Comparison of ENCODE assay signal across 15 cellular contexts in the genomic region with DNA sequence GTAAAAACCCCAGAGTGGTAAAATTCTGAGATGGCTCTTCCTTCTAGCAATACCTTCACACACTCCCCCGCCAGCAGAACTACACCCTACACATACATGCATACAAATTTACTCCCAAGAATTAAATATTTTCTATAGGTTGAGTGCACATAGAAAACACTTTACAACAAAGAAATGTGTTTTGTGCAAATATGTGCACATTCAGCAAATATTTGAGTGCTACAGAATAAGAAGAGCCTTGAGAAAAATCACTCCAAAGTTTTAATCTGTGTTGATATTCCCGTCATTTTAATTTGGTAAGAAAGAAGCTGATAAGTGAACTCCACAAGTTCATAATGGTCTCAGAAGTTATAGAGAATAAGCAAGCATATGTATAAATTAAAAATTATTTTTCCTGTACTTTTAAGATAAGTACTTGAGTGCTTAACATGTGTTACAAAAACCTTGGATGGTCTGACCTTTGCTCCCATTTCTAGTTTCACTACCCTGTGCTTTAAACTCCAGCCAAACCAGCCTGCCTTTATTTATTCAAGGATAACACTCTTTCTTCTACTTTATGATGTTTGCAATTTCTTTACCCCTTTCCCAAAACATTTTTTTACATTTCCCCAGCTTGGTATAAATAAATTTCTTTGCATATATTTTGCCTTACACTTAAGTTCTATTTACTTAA.
A peak's percentile ranks its signal among the peaks of the same experiment; 100 is the strongest.
DNase-seq lines count a peak whose midpoint lies in the region; ATAC-seq and TF ChIP-seq lines count a peak whose summit lies in the region.
"Had no signal": no experiment of that assay in that cellular context is flagged by ENCODE, and none has a peak within 500 bp of the region (broad histone marks: within the 10 kb centered on the region; RNA-seq: fewer than 3 reads in every experiment).

No MANE protein-coding gene starts in this region.

- DNase-seq in HuH-7 (ENCODE audit: low spot score) (peak; percentile 2), body of pancreas (peak in 3 of 4 donors; percentile 12 to 24 (median 13)), left lobe of liver (ENCODE audit: low spot score) (no peak), nephron progenitor cell (no peak), NCI-H524 treated with DMSO at 0.1 percent for 48 hours (lab: John Stamatoyannopoulos, UW) (no peak), SK-N-DZ (ENCODE audit: low spot score) (no peak), endothelial cell (ENCODE audit: low spot score) (no peak)
- DNase-seq: C1 segment of cervical spinal cord; CD4-positive, alpha-beta memory T cell; DND-41; GDM1; HCEC 1CT; HFFc6 had no signal

- H3K9me3 Mint-ChIP-seq in nephron progenitor cell (no peaks in the 10 kb centered on the region), endothelial cell (ENCODE audit: unreplicated experiment) (no peaks in the 10 kb centered on the region)
- H3K9me3 Mint-ChIP-seq: CD4-positive, alpha-beta memory T cell; HFFc6 had no signal

- H3K36me3 Mint-ChIP-seq in nephron progenitor cell (ENCODE audit: low read depth): no peaks in the 10 kb centered on the region
- no peaks in the 10 kb centered on the region for H3K36me3 Mint-ChIP-seq in endothelial cell (ENCODE audit: low read depth, unreplicated experiment)
- H3K36me3 Mint-ChIP-seq: CD4-positive, alpha-beta memory T cell had no signal

- peak overlapping the region; percentile 5 for H3K27ac Mint-ChIP-seq in nephron progenitor cell
- no peak overlapping the region for H3K27ac Mint-ChIP-seq in endothelial cell (ENCODE audit: unreplicated experiment)
- H3K27ac Mint-ChIP-seq: B cell; CD4-positive, alpha-beta memory T cell; HFFc6 had no signal

- H3K27me3 Mint-ChIP-seq in nephron progenitor cell (ENCODE audit: low read depth, poor library complexity): no peaks in the 10 kb centered on the region
- H3K27me3 Mint-ChIP-seq in endothelial cell (ENCODE audit: unreplicated experiment): no peaks in the 10 kb centered on the region
- H3K27me3 Mint-ChIP-seq: B cell had no signal

- H3K27ac ChIP-seq in body of pancreas: peak overlapping the region in 3 of 4 donors; percentile 0 to 41 (median 33)

- TF ChIP-seq CTCF in body of pancreas (IDR thresholded peaks at IDR 0.05): no peak
- TF ChIP-seq CTCF in nephron progenitor cell (IDR thresholded peaks at IDR 0.05): no peak
- TF ChIP-seq CTCF in endothelial cell (IDR thresholded peaks at IDR 0.05; ENCODE audit: unreplicated experiment): no peak

- no peaks in the 10 kb centered on the region for H3K27me3 ChIP-seq in body of pancreas

- no peaks in the 10 kb centered on the region for H3K9me3 ChIP-seq in body of pancreas

- H3K4me3 Mint-ChIP-seq in nephron progenitor cell: no peak overlapping the region
- no peak overlapping the region for H3K4me3 Mint-ChIP-seq in endothelial cell (ENCODE audit: unreplicated experiment)
- H3K4me3 Mint-ChIP-seq: B cell; CD4-positive, alpha-beta memory T cell; HFFc6 had no signal

- peaks cover 9% of the 10 kb centered on the region for H3K4me1 Mint-ChIP-seq in nephron progenitor cell
- no peaks in the 10 kb centered on the region for H3K4me1 Mint-ChIP-seq in endothelial cell (ENCODE audit: unreplicated experiment)
- H3K4me1 Mint-ChIP-seq: B cell; CD4-positive, alpha-beta memory T cell had no signal

- no peak for TF ChIP-seq POLR2A in body of pancreas (IDR thresholded peaks at IDR 0.05)

- peaks cover 18% of the 10 kb centered on the region for H3K4me1 ChIP-seq in body of pancreas

- intact Hi-C loops in body of pancreas (cut with DNase I): no loop called here

- ATAC-seq in body of pancreas (peak; percentile 77), left lobe of liver (peak; percentile 83), GM18498 (IDR thresholded peaks at IDR 0.05; ENCODE audit: unreplicated experiment) (no peak)

- no peaks in the 10 kb centered on the region for H3K36me3 ChIP-seq in body of pancreas (replicated peaks in 1 of 2; ENCODE audit: insufficient read depth in 1 of 2, low read depth in 2 of 2)

- no peak overlapping the region for H3K4me3 ChIP-seq in body of pancreas

- WGBS in body of pancreas, 2 donors: 59 to 62% methylated on average over 2 of the region's 2 CpGs

Comparison
In these comparisons a context has a peak if more than half of its experiments do, and no peak if none do; other contexts are left out.
1. DNase-seq: peak in HuH-7 (single experiment) and body of pancreas (3 of 4); none in left lobe of liver (single experiment), nephron progenitor cell (single experiment), NCI-H524 treated with DMSO at 0.1 percent for 48 hours (single experiment), SK-N-DZ (single experiment) and endothelial cell (single experiment).